1 cellular context compared by ENCODE assay signal in the genomic region with DNA sequence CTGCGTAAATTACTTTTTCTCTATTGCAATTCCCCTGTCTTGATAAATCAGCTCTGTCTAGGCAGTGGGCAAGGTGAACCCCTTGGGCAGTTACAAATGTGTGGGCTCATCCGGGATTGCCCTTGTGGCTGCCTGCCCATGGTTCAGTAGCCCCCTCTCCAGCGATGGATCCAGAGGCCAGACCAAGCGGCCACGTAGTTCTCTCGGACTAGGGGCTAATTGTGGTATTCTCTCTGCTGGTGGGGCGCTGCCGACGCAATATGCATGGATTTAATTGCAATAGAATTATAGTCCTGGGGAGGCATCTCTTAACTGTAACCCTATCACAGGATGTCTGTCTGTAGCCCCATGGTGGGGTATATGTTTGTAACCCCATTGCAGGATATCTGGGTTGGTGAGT.
TF ChIP-seq lines count a peak whose summit lies in the region.

No MANE protein-coding gene starts in this region.

TF ChIP-seq in endothelial cell of umbilical vein, 7 proteins besides CTCF, POLR2A, EP300 and RAD21:
- no peak for TF ChIP-seq FOS (IDR thresholded peaks at IDR 0.05; ENCODE audit: borderline replicate concordance, insufficient read depth, low read length)
- no peak for TF ChIP-seq EZH2 (IDR thresholded peaks at IDR 0.05; ENCODE audit: borderline replicate concordance, low read depth, low read length, severe bottlenecking)
- no peak for TF ChIP-seq GATA2 (IDR thresholded peaks at IDR 0.05; ENCODE audit: insufficient read depth, insufficient read length, low read depth, low read length)
- no peak for TF ChIP-seq MYC (IDR thresholded peaks at IDR 0.05; ENCODE audit: low read depth, low read length)
- no peak for TF ChIP-seq POLR2AphosphoS5 (IDR thresholded peaks at IDR 0.05; ENCODE audit: insufficient read depth, low read depth, low read length)
- TF ChIP-seq JUN (IDR thresholded peaks at IDR 0.05; ENCODE audit: borderline replicate concordance, insufficient read depth, insufficient read length, low read depth), result no peak
